In the genomic region with DNA sequence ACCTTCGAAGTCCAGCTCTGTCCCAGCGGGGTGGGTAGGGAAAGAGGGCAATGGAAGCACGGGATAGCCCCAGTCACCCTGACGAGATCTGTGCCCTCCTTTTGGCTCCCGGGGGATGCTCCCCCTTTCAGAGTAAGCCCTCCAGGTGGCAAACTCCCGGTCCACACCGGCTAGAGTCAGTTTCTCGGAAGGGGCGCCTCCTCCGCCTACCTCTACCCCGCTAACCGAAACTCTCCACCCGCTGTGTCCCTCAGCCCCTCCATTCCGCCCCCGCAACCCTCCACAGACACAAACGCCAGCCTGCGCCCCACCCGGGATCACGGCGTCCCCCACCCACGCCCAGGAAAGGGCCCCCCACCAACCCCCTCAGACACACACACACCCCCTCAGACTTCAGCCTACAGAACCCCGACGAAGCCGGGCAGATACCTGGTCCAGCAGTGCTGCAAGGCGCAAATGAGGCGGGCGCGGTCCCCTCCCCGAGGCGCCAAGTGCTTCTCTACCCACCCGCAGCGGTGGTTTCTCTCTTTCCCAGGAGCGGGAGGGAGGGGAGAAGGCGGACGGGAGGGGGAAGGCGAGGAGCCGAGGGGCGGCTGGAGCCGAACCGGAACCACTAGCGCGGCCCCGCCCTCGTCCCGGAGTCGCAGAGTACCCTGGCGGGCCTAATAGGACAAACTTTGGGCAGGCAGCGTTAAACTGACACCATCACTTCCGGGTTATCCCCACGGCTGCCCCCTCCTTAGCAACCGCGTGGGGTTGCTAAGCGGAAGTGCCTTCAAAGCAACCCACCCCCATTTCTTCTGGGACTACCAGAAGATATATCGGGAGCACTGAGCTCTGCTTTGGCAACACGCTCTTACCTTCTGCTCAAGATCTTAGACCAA, we compare ENCODE assay signal across 8 cellular contexts. TPM values are rescaled to one million over a fixed set of nuclear protein-coding genes. Genes with fewer than 3 reads are reported as not detected.
DNase-seq lines count a peak whose midpoint lies in the region; ATAC-seq and TF ChIP-seq lines count a peak whose summit lies in the region.

A gene (minus strand): TSS at position 615 of the 884 bp plus-strand sequence. CDS start 55,674 bp downstream, outside the sequence.

- no peaks in the 10 kb centered on the region for H3K27me3 ChIP-seq in GM23338 (ENCODE audit: insufficient read depth)

- DNase-seq in DMS79 (lab: John Stamatoyannopoulos, UW): peak; percentile 76
- peak; percentile 99 for DNase-seq in GM23338 (ENCODE audit: low spot score)
- peak; percentile 97 for DNase-seq in LHCN-M2 (ENCODE audit: low read depth)
- DNase-seq in RPMI8226: peak; percentile 99
- DNase-seq in activated T-helper 1 cell treated with anti-CD3 and anti-CD28 coated beads, Interleukin-2, amount 50 U/mL, for 16 hours (ENCODE audit: low read depth in 1 of 2, low spot score in 1 of 2): peak; percentile 78 to 90
- DNase-seq in fibroblast of gingiva (ENCODE audit: low read depth): peak; percentile 98
- DNase-seq in naive B cell: peak; percentile 90

- peak within 1 kb of the TSS; percentile 95 for H3K4me2 ChIP-seq in GM23338

- peaks cover 7% of the 10 kb centered on the region; the same call in 1 of the 2 replicates for H3F3A ChIP-seq in GM23338 (replicated peaks; ENCODE audit: low read depth)

- H3K4me1 Mint-ChIP-seq in GM23338 (peaks cover 10% of the 10 kb centered on the region), naive B cell (peaks cover 16 to 21% (median 20%) of the 10 kb centered on the region in 3 donors)
- peaks cover 16% of the 10 kb centered on the region for H3K4me1 Mint-ChIP-seq in stimulated activated memory B cell treated with anti-CD40 and anti-IgM and Interleukin-4, amounts not matched to agents 10 μg/mL and 1 μg/mL and 100 μg/mL, for 72 hours

- no peaks in the 10 kb centered on the region for H3K9me2 ChIP-seq in GM23338 (ENCODE audit: insufficient read depth)

- no peaks in the 10 kb centered on the region; the same call in 1 of the 2 replicates for H4K20me1 ChIP-seq in GM23338 (replicated peaks; ENCODE audit: insufficient read depth)

- H3K36me3 ChIP-seq in GM23338 (ENCODE audit: insufficient read depth): no peaks in the 10 kb centered on the region

- H3K4me3 Mint-ChIP-seq in GM23338: peak within 1 kb of the TSS; percentile 82
- H3K4me3 Mint-ChIP-seq in naive B cell: peak within 1 kb of the TSS; percentile 85 to 98 (median 96)
- H3K4me3 Mint-ChIP-seq in stimulated activated memory B cell treated with anti-CD40 and anti-IgM and Interleukin-4, amounts not matched to agents 10 μg/mL and 1 μg/mL and 100 μg/mL, for 72 hours: peak within 1 kb of the TSS; percentile 90

- H3K9me3 Mint-ChIP-seq in GM23338: no peaks in the 10 kb centered on the region
- H3K9me3 Mint-ChIP-seq in naive B cell: no peaks in the 10 kb centered on the region
- no peaks in the 10 kb centered on the region for H3K9me3 Mint-ChIP-seq in stimulated activated memory B cell treated with anti-CD40 and anti-IgM and Interleukin-4, amounts not matched to agents 10 μg/mL and 1 μg/mL and 100 μg/mL, for 72 hours

- H3K27me3 Mint-ChIP-seq in GM23338 (ENCODE audit: insufficient read depth, low read depth, poor library complexity): peaks cover 5% of the 10 kb centered on the region
- no peaks in the 10 kb centered on the region for H3K27me3 Mint-ChIP-seq in naive B cell
- no peaks in the 10 kb centered on the region for H3K27me3 Mint-ChIP-seq in stimulated activated memory B cell treated with anti-CD40 and anti-IgM and Interleukin-4, amounts not matched to agents 10 μg/mL and 1 μg/mL and 100 μg/mL, for 72 hours

- peak within 1 kb of the TSS; percentile 25 for H2AFZ ChIP-seq in GM23338

- H3K27ac Mint-ChIP-seq in GM23338 (peak within 1 kb of the TSS; percentile 97), naive B cell (peak within 1 kb of the TSS; percentile 85 to 98 (median 96))
- peak within 1 kb of the TSS; percentile 78 for H3K27ac Mint-ChIP-seq in stimulated activated memory B cell treated with anti-CD40 and anti-IgM and Interleukin-4, amounts not matched to agents 10 μg/mL and 1 μg/mL and 100 μg/mL, for 72 hours

- peak within 1 kb of the TSS; percentile 90 for H3K27ac ChIP-seq in GM23338 (ENCODE audit: low read depth)

- H3K4me1 ChIP-seq in GM23338 (ENCODE audit: insufficient read depth): peaks cover 8% of the 10 kb centered on the region

- H3K4me3 ChIP-seq in GM23338: peak within 1 kb of the TSS; percentile 80

- no peaks in the 10 kb centered on the region; the same call in 1 of the 3 replicates for H3K36me3 Mint-ChIP-seq in GM23338 (ENCODE audit: low read depth)
- no peaks in the 10 kb centered on the region for H3K36me3 Mint-ChIP-seq in naive B cell
- H3K36me3 Mint-ChIP-seq in stimulated activated memory B cell treated with anti-CD40 and anti-IgM and Interleukin-4, amounts not matched to agents 10 μg/mL and 1 μg/mL and 100 μg/mL, for 72 hours: no peaks in the 10 kb centered on the region

- TF ChIP-seq CTCF in GM23338 (conservative IDR thresholded peaks at IDR 0.05; ENCODE audit: low read depth in 2 of 2): no peak

- H3K79me2 ChIP-seq in GM23338 (replicated peaks; ENCODE audit: insufficient read depth): peaks cover 45% of the 10 kb centered on the region

- ATAC-seq in GM23338: peak; percentile 97
- ATAC-seq in naive B cell (ENCODE audit: low read depth in 2 of 2): peak; percentile 99
- ATAC-seq in stimulated activated memory B cell treated with anti-CD40 and anti-IgM and Interleukin-4, amounts not matched to agents 10 μg/mL and 1 μg/mL and 100 μg/mL, for 72 hours: peak; percentile 100

TF ChIP-seq in GM23338, 12 proteins besides CTCF, POLR2A, EP300 and RAD21 (continues in another document):
- TF ChIP-seq, protein P1, sequence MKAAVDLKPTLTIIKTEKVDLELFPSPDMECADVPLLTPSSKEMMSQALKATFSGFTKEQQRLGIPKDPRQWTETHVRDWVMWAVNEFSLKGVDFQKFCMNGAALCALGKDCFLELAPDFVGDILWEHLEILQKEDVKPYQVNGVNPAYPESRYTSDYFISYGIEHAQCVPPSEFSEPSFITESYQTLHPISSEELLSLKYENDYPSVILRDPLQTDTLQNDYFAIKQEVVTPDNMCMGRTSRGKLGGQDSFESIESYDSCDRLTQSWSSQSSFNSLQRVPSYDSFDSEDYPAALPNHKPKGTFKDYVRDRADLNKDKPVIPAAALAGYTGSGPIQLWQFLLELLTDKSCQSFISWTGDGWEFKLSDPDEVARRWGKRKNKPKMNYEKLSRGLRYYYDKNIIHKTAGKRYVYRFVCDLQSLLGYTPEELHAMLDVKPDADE (IDR thresholded peaks at IDR 0.05): 0 out of 2 replicates have a peak, but pooled peaks have one; percentile 48
- TF ChIP-seq ZNF114 (CRISPR knock-in tag; IDR thresholded peaks at IDR 0.05) (no peak), EZH2 (IDR thresholded peaks at IDR 0.05; ENCODE audit: low read depth, unreplicated experiment) (no peak), JUNB (IDR thresholded peaks at IDR 0.05; ENCODE audit: unreplicated experiment) (no peak), EZH2phosphoT487 (IDR thresholded peaks at IDR 0.05; ENCODE audit: unreplicated experiment) (no peak), CREB1 (CRISPR knock-in tag; IDR thresholded peaks at IDR 0.05; ENCODE audit: low read depth) (peak; percentile 60)

RNA-seq across cellular contexts. Expression of the gene that starts here (rescaled TPM):
- total RNA-seq in GM23338 (2014; rRNA removed; shearing (Covaris generic)): 13.4 and 14.1 TPM in 2 replicates
- polyA plus RNA-seq in GM23338 (2016; fragmentation: Nextera tagmentation; extraction: Ambion mirVana) (7.3 and 9.3 TPM in 2 replicates), naive B cell (ENCODE audit: low read depth in 6 of 6) (10 to 100 TPM in 5 of 6 donors, 1 to 10 TPM in 1; 1.2 to 26.0 (median 15.4) TPM)
- 19.7 and 21.0 TPM in 2 replicates for total RNA-seq in LHCN-M2 (2014; rRNA removed)
- polyA plus RNA-seq in LHCN-M2 (2012): 7.3 TPM

Comparison
In these comparisons a context has a peak if more than half of its experiments do, and no peak if none do; other contexts are left out.
1. Peak in every context shown above with its lines: DNase-seq, ATAC-seq, H3K4me3 ChIP-seq and H3K27ac ChIP-seq.